ENCODE assay signal across 8 cellular contexts in the genomic region with DNA sequence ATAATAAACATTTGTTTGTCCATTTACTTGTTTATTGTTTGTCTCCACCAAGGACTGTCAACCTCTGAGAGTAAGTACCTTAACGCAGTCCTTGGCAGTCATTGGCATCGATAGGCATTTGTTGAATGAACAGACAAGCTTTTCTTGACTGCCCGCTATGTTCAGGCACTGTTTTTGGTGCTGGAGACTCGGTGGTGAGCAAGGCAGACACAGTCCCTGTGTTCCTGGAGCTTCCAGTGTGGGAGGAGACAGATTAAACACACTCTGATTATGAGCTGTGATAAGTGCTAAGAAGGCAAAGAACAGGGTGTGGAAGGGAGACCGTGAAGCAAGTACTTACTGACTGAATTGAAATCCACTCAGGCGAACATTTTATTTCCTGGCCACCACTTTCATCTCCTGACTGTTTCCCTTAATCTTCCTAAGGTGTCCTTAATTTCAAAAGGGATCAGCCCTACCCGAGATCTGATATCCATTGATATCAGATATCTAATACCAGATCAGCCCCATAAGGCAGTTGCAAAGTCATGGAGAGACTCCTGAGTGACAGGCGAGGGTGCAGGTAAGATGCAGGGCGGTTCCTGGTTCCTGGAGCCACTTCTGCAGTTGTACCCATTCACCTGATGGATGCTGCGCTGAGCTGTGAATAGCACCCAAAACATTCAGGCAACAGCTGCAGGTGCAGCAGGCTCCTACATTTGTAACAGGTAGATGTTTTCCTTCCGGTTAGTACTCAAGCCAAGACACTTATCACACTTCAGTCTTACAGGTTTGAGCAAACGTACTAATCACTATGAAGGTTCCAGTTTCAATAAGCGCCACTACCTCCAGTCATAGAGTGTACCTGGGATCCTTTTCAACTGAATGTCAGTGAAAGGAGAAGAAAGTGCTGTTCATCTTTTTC. TPM values are rescaled to one million over a fixed set of nuclear protein-coding genes. Genes with fewer than 3 reads are reported as not detected.
DNase-seq lines count a peak whose midpoint lies in the region; ATAC-seq and TF ChIP-seq lines count a peak whose summit lies in the region.

No MANE protein-coding gene starts in this region.

- peaks cover 9% of the 10 kb centered on the region for H3K4me1 ChIP-seq in PC-9 (replicated peaks; ENCODE audit: insufficient read depth)
- H3K4me1 ChIP-seq in colonic mucosa: peaks cover 15% of the 10 kb centered on the region

- H3K4me2 ChIP-seq in PC-9: peak overlapping the region; percentile 88

- H3F3A ChIP-seq in PC-9 (ENCODE audit: insufficient read depth, low read depth): no peaks in the 10 kb centered on the region; the same call in 1 of the 2 replicates

- no peak overlapping the region for H3K27ac ChIP-seq in PC-9
- H3K27ac ChIP-seq in colonic mucosa: peak overlapping the region; percentile 58

- POLR2A ChIA-PET in PC-9 (lab: Charles Lee; ENCODE audit: unreplicated experiment): no interaction called here
- POLR2A ChIA-PET in naive thymus-derived CD8-positive, alpha-beta T cell (lab: Charles Lee): interaction anchor here (0.6 to 2.6 kb wide), 4 partner anchors 9 to 1488 kb away, joined by 4 to 8 read pairs (median 6); a partner anchor contains a TSS

- no peaks in the 10 kb centered on the region for H3K36me3 ChIP-seq in PC-9 (ENCODE audit: low read depth)
- H3K36me3 ChIP-seq in colonic mucosa: no peaks in the 10 kb centered on the region

- no peaks in the 10 kb centered on the region for H3K9me2 ChIP-seq in PC-9 (ENCODE audit: insufficient read depth)

- BruUV-seq in PC-9 (replicated peaks; lab: Mats Ljungman, UMichigan): TSS peak; percentile 33

- DNase-seq in stimulated activated CD4-positive, alpha-beta T cell treated with anti-CD3 and anti-CD28 coated beads, Interleukin-15, amount 100 ng/mL, for 24 hours: peak; percentile 53
- no peak for DNase-seq in stimulated activated CD4-positive, alpha-beta T cell treated with anti-CD3 and anti-CD28 coated beads, Interleukin-2, amount 100 ng/mL, for 48 hours
- peak in 1 of 2 experiments; percentile 4 for DNase-seq in PC-9
- DNase-seq in colonic mucosa: peak; percentile 66
- peak in 1 of 10 donors; percentile 2 for DNase-seq in naive thymus-derived CD8-positive, alpha-beta T cell
- no peak for DNase-seq in NCI-H526 treated with DMSO at 0.1 percent for 48 hours (lab: John Stamatoyannopoulos, UW)
- no peak for DNase-seq in DMS153 treated with DMSO at 0.1 percent for 48 hours (lab: John Stamatoyannopoulos, UW; ENCODE audit: unreplicated experiment)

- no peaks in the 10 kb centered on the region for H4K20me1 ChIP-seq in PC-9 (ENCODE audit: insufficient read depth)

- intact Hi-C loops in PC-9 (cut with micrococcal nuclease; ENCODE audit: unreplicated experiment) (no loop called here), colonic mucosa (cut with DNase I) (no loop called here)

- H3K4me3 ChIP-seq in PC-9 (peak overlapping the region; percentile 70), colonic mucosa (peak overlapping the region; percentile 98)

- TF ChIP-seq CTCF in PC-9 (conservative IDR thresholded peaks at IDR 0.05) (no peak), colonic mucosa (IDR thresholded peaks at IDR 0.05) (no peak)

- H3K27me3 ChIP-seq in PC-9 (ENCODE audit: insufficient read depth, low read depth): no peaks in the 10 kb centered on the region
- H3K27me3 ChIP-seq in colonic mucosa: no peaks in the 10 kb centered on the region

- peak overlapping the region in 1 of 2 donors; percentile 65 for H3K9ac ChIP-seq in colonic mucosa (ENCODE audit: low read depth in 2 of 2, low read length in 2 of 2)

- no peak for ATAC-seq in naive thymus-derived CD8-positive, alpha-beta T cell
- no peak for ATAC-seq in GM18873 (IDR thresholded peaks at IDR 0.05; ENCODE audit: low FRiP score, unreplicated experiment)

- peak overlapping the region; percentile 81 to 94 (median 88) for H3K4me3 Mint-ChIP-seq in naive thymus-derived CD8-positive, alpha-beta T cell

- peaks cover 19 to 42% (median 36%) of the 10 kb centered on the region in 4 donors for H3K4me1 Mint-ChIP-seq in naive thymus-derived CD8-positive, alpha-beta T cell

- peaks cover 7% of the 10 kb centered on the region; the same call in 1 of the 2 replicates for H3K79me2 ChIP-seq in PC-9 (ENCODE audit: low read depth)

- no peaks in the 10 kb centered on the region for H3K27me3 Mint-ChIP-seq in naive thymus-derived CD8-positive, alpha-beta T cell

- CTCF ChIA-PET in PC-9 (lab: Charles Lee): interaction anchor here (0.5 to 0.6 kb wide), 2 partner anchors 243 to 1151 kb away, joined by 3 read pairs; no protein-coding TSS in a partner anchor

- H2AFZ ChIP-seq in PC-9: no peak overlapping the region; the same call in 1 of the 2 replicates

- no peaks in the 10 kb centered on the region for H3K9me3 Mint-ChIP-seq in naive thymus-derived CD8-positive, alpha-beta T cell

- no peaks in the 10 kb centered on the region for H3K36me3 Mint-ChIP-seq in naive thymus-derived CD8-positive, alpha-beta T cell

- H3K9me3 ChIP-seq in PC-9 (ENCODE audit: insufficient read depth, low read depth) (no peaks in the 10 kb centered on the region), colonic mucosa (no peaks in the 10 kb centered on the region)

- peak overlapping the region; percentile 74 to 91 (median 88) for H3K27ac Mint-ChIP-seq in naive thymus-derived CD8-positive, alpha-beta T cell

RNA-seq across cellular contexts. Expression of a gene that starts 1.5 kb away (rescaled TPM):
- total RNA-seq in PC-9 (2021) (13.8 and 16.3 TPM in 2 replicates), colonic mucosa (10 to 100 TPM; 26.1 to 36.5 TPM)
- 10 to 100 TPM; 46.6 to 52.3 TPM for total RNA-seq in naive thymus-derived CD8-positive, alpha-beta T cell
- 10 to 100 TPM; 13.2 to 19.4 (median 18.2) TPM for polyA plus RNA-seq in naive thymus-derived CD8-positive, alpha-beta T cell

RNA-seq across cellular contexts. Expression of a gene that starts 42.7 kb away (rescaled TPM):
- 17.1 and 21.9 TPM in 2 replicates for total RNA-seq in PC-9 (2021)
- 1 to 10 TPM; 6.1 to 7.3 TPM for total RNA-seq in colonic mucosa
- total RNA-seq in naive thymus-derived CD8-positive, alpha-beta T cell: 1 to 10 TPM; 6.3 to 7.8 TPM
- 1 to 10 TPM; 1.0 to 1.8 (median 1.6) TPM for polyA plus RNA-seq in naive thymus-derived CD8-positive, alpha-beta T cell

RNA-seq across cellular contexts. Expression of a gene that starts 48.5 kb away (rescaled TPM):
- total RNA-seq in PC-9 (2021) (not detected in 2 replicates), colonic mucosa (under 1 TPM; 0.32 to 0.35 TPM)
- total RNA-seq in naive thymus-derived CD8-positive, alpha-beta T cell: under 1 TPM; 0.30 to 0.65 TPM
- polyA plus RNA-seq in naive thymus-derived CD8-positive, alpha-beta T cell: under 1 TPM in 1 of 3 donors, not detected in 2; 0.25 TPM

Comparison
In these comparisons a context has a peak if more than half of its experiments do, and no peak if none do; other contexts are left out.
1. DNase-seq: peak in stimulated activated CD4-positive, alpha-beta T cell treated with anti-CD3 and anti-CD28 coated beads, Interleukin-15, amount 100 ng/mL, for 24 hours (single experiment) and colonic mucosa (single experiment); none in stimulated activated CD4-positive, alpha-beta T cell treated with anti-CD3 and anti-CD28 coated beads, Interleukin-2, amount 100 ng/mL, for 48 hours (0 of 2), NCI-H526 treated with DMSO at 0.1 percent for 48 hours (single experiment) and DMS153 treated with DMSO at 0.1 percent for 48 hours (single experiment).